Comparison of ENCODE assay signal across 26 cellular contexts in the genomic region with DNA sequence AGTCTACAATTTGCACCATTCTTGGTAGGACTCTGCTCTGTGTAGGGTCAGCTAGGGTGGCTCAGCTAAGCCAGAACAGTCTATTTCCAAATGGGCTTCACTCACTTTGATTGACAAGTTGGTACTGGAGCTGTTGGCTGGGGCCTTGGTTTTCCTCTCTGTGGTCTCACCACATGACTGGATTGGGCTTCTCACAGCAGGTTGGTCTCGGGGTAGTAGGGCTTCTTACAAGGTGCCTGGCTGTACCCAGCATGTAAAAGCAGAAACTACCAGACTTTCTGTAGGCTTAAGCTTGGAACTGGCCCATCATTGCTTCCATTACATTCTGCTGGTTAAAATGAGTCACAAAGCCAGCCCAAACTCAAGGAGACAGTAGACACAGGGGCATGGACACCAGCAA.
DNase-seq lines count a peak whose midpoint lies in the region; ATAC-seq, FAIRE-seq and TF ChIP-seq lines count a peak whose summit lies in the region.
"Had no signal": no experiment of that assay in that cellular context is flagged by ENCODE, and none has a peak within 500 bp of the region (broad histone marks: within the 10 kb centered on the region; RNA-seq: fewer than 3 reads in every experiment).

No MANE protein-coding gene starts in this region.

- H3K18ac ChIP-seq in H9 (ENCODE audit: insufficient read length, low read depth, low read length): no peak overlapping the region

- H3K27ac ChIP-seq in H9 (ENCODE audit: insufficient read length, low read depth, low read length): no peak overlapping the region
- H3K27ac ChIP-seq in kidney (ENCODE audit: low read depth in 2 of 2, low read length in 2 of 2): peak overlapping the region; percentile 20 to 35
- no peak overlapping the region for H3K27ac ChIP-seq in neural progenitor cell
- H3K27ac ChIP-seq: A549; BLaER1 treated with 17β-estradiol and CSF1 and Interleukin-3, amounts not matched to agents 10 nM and 100 nM; GM23248 had no signal

- H3K9ac ChIP-seq in H9 (ENCODE audit: extremely low read depth, insufficient read length, low read length) (no peak overlapping the region), kidney (ENCODE audit: low read length in 2 of 2) (no peak overlapping the region), neural progenitor cell (no peak overlapping the region)
- H3K9ac ChIP-seq: BLaER1 treated with 17β-estradiol and CSF1 and Interleukin-3, amounts not matched to agents 10 nM and 100 nM; GM23248 had no signal

- H3K23me2 ChIP-seq in H9 (ENCODE audit: insufficient read length, low read depth, low read length, poor library complexity, severe bottlenecking): no peaks in the 10 kb centered on the region

- no peak overlapping the region for H3K56ac ChIP-seq in H9 (ENCODE audit: insufficient read length, low read depth, low read length)

- H2AFZ ChIP-seq in H9 (ENCODE audit: low read length) (no peak overlapping the region), neural progenitor cell (replicated peaks) (no peak overlapping the region)
- H2AFZ ChIP-seq: GM23248 had no signal

- no peak overlapping the region for H2BK5ac ChIP-seq in H9 (ENCODE audit: insufficient read length, low read length)

- H3T11ph ChIP-seq in H9 (ENCODE audit: low read length): no peak overlapping the region

- no peak overlapping the region for H2BK20ac ChIP-seq in H9 (ENCODE audit: low read depth, low read length, poor library complexity, severe bottlenecking)

- H3K27ac Mint-ChIP-seq in H9 (no peak overlapping the region), neural progenitor cell (no peak overlapping the region)
- H3K27ac Mint-ChIP-seq: CD14-positive monocyte; CD4-positive, alpha-beta T cell; CD8-positive, alpha-beta memory T cell; HFFc6 had no signal

- H3K4ac ChIP-seq in H9 (ENCODE audit: low read depth, low read length): no peak overlapping the region

- peaks cover 18 to 22% of the 10 kb centered on the region in 2 experiments for H3K4me1 Mint-ChIP-seq in H9
- peaks cover 14% of the 10 kb centered on the region for H3K4me1 Mint-ChIP-seq in neural progenitor cell
- H3K4me1 Mint-ChIP-seq: CD14-positive monocyte; CD8-positive, alpha-beta memory T cell had no signal

- H3K4me1 ChIP-seq in H9 (ENCODE audit: insufficient read depth, low read length): no peaks in the 10 kb centered on the region
- H3K4me1 ChIP-seq in kidney (ENCODE audit: control insufficient read depth in 1 of 2, insufficient read depth in 1 of 2, low read depth in 1 of 2, low read length in 2 of 2): no peaks in the 10 kb centered on the region
- H3K4me1 ChIP-seq in neural progenitor cell: peaks cover 37% of the 10 kb centered on the region
- H3K4me1 ChIP-seq: A549, BE2C, HAP-1 had no signal

- peaks cover 14% of the 10 kb centered on the region for H3F3A ChIP-seq in neural progenitor cell (ENCODE audit: low read depth)

- no peak for ATAC-seq in HG03097 (IDR thresholded peaks at IDR 0.05; ENCODE audit: low FRiP score, unreplicated experiment)
- no peak for ATAC-seq in HG03439 (IDR thresholded peaks at IDR 0.05; ENCODE audit: unreplicated experiment)
- ATAC-seq in HG02763 (IDR thresholded peaks at IDR 0.05; ENCODE audit: unreplicated experiment): no peak
- ATAC-seq: A549 had no signal

- intact Hi-C loops in kidney (cut with DNase I): no loop called here

- no peak overlapping the region for H2AK5ac ChIP-seq in H9 (ENCODE audit: insufficient read length, low read length)

- no peak overlapping the region for H4K91ac ChIP-seq in H9 (ENCODE audit: insufficient read length, low read depth, low read length)

- H3K27me3 Mint-ChIP-seq in H9 (ENCODE audit: low read depth) (no peaks in the 10 kb centered on the region), neural progenitor cell (ENCODE audit: insufficient read depth, low read depth) (no peaks in the 10 kb centered on the region)
- H3K27me3 Mint-ChIP-seq: CD4-positive, alpha-beta T cell had no signal

- WGBS in H9 (ENCODE audit: extremely low coverage, insufficient read length, low lambda C conversion rate): no CpG with 5 or more reads among the region's 1 CpG

- H3K4me3 Mint-ChIP-seq in H9: no peak overlapping the region
- H3K4me3 Mint-ChIP-seq in neural progenitor cell: no peak overlapping the region
- H3K4me3 Mint-ChIP-seq: CD14-positive monocyte; CD4-positive, alpha-beta T cell; CD8-positive, alpha-beta memory T cell; HFFc6 had no signal

- 0 out of 2 replicates have a peak overlapping the region, but pooled peaks have one; percentile 19 for H3K14ac ChIP-seq in H9 (ENCODE audit: insufficient read depth, low read length)

- no peaks in the 10 kb centered on the region for H3K9me3 ChIP-seq in H9 (ENCODE audit: control insufficient read depth, low read depth, low read length)
- H3K9me3 ChIP-seq in kidney (ENCODE audit: control insufficient read depth in 1 of 2, low read length in 2 of 2): no peaks in the 10 kb centered on the region
- H3K9me3 ChIP-seq in neural progenitor cell (ENCODE audit: low read depth): no peaks in the 10 kb centered on the region
- H3K9me3 ChIP-seq: A549; BE2C; BLaER1 treated with 17β-estradiol and CSF1 and Interleukin-3, amounts not matched to agents 10 nM and 100 nM had no signal

- H3K4me2 ChIP-seq in H9 (ENCODE audit: insufficient read depth, insufficient read length, low read length): no peak overlapping the region
- H3K4me2 ChIP-seq in neural progenitor cell: peak overlapping the region; percentile 57
- H3K4me2 ChIP-seq: A549 had no signal

- 0 out of 7 replicates have a peak, but pooled peaks cover 0 to 2% (median 0%) of the 10 kb centered on the region in 3 experiments for H3K36me3 Mint-ChIP-seq in H9 (ENCODE audit: insufficient read depth in 1 of 3, low read depth in 3 of 3)
- no peaks in the 10 kb centered on the region for H3K36me3 Mint-ChIP-seq in neural progenitor cell
- H3K36me3 Mint-ChIP-seq: CD14-positive monocyte; CD8-positive, alpha-beta memory T cell had no signal

- no peaks in the 10 kb centered on the region for H3K27me3 ChIP-seq in H9 (ENCODE audit: insufficient read depth, low read length)
- H3K27me3 ChIP-seq in neural progenitor cell: no peaks in the 10 kb centered on the region
- H3K27me3 ChIP-seq: BE2C; BLaER1 treated with 17β-estradiol and CSF1 and Interleukin-3, amounts not matched to agents 10 nM and 100 nM had no signal

- TF ChIP-seq CTCF in H9 (conservative IDR thresholded peaks at IDR 0.05) (no peak), kidney (IDR thresholded peaks at IDR 0.05; ENCODE audit: borderline replicate concordance, extremely low read depth, insufficient read depth) (no peak), neural progenitor cell (IDR thresholded peaks at IDR 0.05) (no peak)

- H3K79me1 ChIP-seq in H9 (ENCODE audit: insufficient read depth, low read depth, low read length, poor library complexity, severe bottlenecking): no peaks in the 10 kb centered on the region

- no peak overlapping the region for H2BK15ac ChIP-seq in H9 (ENCODE audit: low read depth, low read length)

- H2BK12ac ChIP-seq in H9 (ENCODE audit: insufficient read length, low read depth, low read length): no peak overlapping the region

- H3K4me3 ChIP-seq in kidney (ENCODE audit: low read length in 2 of 2) (no peak overlapping the region), neural progenitor cell (no peak overlapping the region)
- H3K4me3 ChIP-seq: A549; BLaER1 treated with 17β-estradiol and CSF1 and Interleukin-3, amounts not matched to agents 10 nM and 100 nM; GM23248; HAP-1 had no signal

- no peaks in the 10 kb centered on the region for H4K20me1 ChIP-seq in H9 (ENCODE audit: control insufficient read depth, insufficient read depth, insufficient read length)
- H4K20me1 ChIP-seq in neural progenitor cell (ENCODE audit: low read depth): no peaks in the 10 kb centered on the region
- H4K20me1 ChIP-seq: BLaER1 treated with 17β-estradiol and CSF1 and Interleukin-3, amounts not matched to agents 10 nM and 100 nM had no signal

- H4K8ac ChIP-seq in H9 (replicated peaks; ENCODE audit: insufficient read length, low read depth, low read length): no peak overlapping the region

- H4K5ac ChIP-seq in H9 (ENCODE audit: insufficient read length, low read depth, low read length): no peak overlapping the region

- FAIRE-seq in kidney (lab: Jason Lieb, UNC): no peak
- FAIRE-seq: A549, D721Med, GM12891, GM18507 had no signal

- H3K79me2 ChIP-seq in H9 (ENCODE audit: insufficient read depth, low read length) (no peaks in the 10 kb centered on the region), neural progenitor cell (ENCODE audit: low read depth) (no peaks in the 10 kb centered on the region)

- DNase-seq in H9 (no peak), astrocyte of the hippocampus (ENCODE audit: low read depth, low spot score) (peak; percentile 45), kidney (no peak), neural progenitor cell (ENCODE audit: low spot score) (no peak), NCI-H1105 (lab: John Stamatoyannopoulos, UW) (no peak)
- DNase-seq: 8988T; ACHN; AML-193; BE2C; CD4-positive, alpha-beta T cell; CD8-positive, alpha-beta memory T cell; DMS 273 treated with DMSO at 0.1 percent for 48 hours; DMS79; GF-D8; GM23248; HFFc6 had no signal

- H2BK120ac ChIP-seq in H9 (ENCODE audit: low read depth, low read length, poor library complexity, severe bottlenecking): no peak overlapping the region

- H3K36me3 ChIP-seq in kidney (ENCODE audit: control insufficient read depth in 1 of 2, insufficient read depth in 2 of 2, low read length in 2 of 2) (no peaks in the 10 kb centered on the region), neural progenitor cell (no peaks in the 10 kb centered on the region)
- H3K36me3 ChIP-seq: BE2C; BLaER1 treated with 17β-estradiol and CSF1 and Interleukin-3, amounts not matched to agents 10 nM and 100 nM; HAP-1 had no signal

- H3K9me3 Mint-ChIP-seq in H9 (no peaks in the 10 kb centered on the region), neural progenitor cell (no peaks in the 10 kb centered on the region)

- H3K23ac ChIP-seq in H9 (ENCODE audit: insufficient read length, low read depth, low read length): no peak overlapping the region

Comparison
In these comparisons a context has a peak if more than half of its experiments do, and no peak if none do; other contexts are left out.
1. H3K27ac ChIP-seq: peak in kidney (2 of 2); none in H9 (single experiment) and neural progenitor cell (single experiment).